1 cellular context compared by ENCODE assay signal in the genomic region with DNA sequence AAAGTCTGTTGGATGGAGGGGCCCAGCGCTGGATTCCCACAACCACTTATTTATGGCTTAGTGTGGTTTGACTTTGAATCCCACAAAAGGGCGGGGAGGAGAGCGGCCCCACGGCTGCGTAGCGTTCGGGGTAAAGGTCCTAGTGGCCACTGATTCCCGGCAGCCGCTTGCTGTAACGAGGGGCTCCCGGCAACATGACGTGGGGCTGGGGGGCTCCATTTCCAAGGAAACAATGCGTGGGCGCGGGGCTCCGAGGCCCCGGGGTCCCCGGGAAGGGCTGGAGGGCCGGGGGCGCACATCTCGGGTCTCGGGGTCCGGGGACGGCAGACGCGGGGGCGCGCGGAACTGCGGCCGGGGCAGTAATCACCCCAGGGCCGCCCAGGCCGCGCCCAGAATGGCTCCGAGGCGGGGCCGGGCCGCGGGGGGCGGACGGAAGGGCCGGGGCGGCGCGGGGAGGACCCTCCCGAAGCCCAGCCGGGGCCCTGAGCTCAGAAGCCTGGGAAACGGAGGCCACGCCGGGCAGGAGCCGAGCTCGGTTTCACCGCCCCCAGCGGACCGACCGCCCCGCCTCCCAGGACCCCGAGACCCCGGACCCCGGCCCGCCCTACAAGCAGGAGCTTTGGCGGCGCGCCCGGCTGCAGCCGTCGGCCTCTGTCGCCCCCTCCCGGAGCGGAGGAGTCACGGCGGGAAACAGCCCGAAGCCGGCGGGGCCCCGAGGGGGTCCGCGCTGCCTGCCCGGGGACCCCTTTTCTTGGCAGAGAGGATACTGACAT.
A peak's percentile ranks its signal among the peaks of the same experiment; 100 is the strongest.
TF ChIP-seq lines count a peak whose summit lies in the region.

No MANE protein-coding gene starts in this region.

TF ChIP-seq in WTC11, 78 proteins besides CTCF, POLR2A, EP300 and RAD21 (continued from another document):
- TF ChIP-seq, protein P1, sequence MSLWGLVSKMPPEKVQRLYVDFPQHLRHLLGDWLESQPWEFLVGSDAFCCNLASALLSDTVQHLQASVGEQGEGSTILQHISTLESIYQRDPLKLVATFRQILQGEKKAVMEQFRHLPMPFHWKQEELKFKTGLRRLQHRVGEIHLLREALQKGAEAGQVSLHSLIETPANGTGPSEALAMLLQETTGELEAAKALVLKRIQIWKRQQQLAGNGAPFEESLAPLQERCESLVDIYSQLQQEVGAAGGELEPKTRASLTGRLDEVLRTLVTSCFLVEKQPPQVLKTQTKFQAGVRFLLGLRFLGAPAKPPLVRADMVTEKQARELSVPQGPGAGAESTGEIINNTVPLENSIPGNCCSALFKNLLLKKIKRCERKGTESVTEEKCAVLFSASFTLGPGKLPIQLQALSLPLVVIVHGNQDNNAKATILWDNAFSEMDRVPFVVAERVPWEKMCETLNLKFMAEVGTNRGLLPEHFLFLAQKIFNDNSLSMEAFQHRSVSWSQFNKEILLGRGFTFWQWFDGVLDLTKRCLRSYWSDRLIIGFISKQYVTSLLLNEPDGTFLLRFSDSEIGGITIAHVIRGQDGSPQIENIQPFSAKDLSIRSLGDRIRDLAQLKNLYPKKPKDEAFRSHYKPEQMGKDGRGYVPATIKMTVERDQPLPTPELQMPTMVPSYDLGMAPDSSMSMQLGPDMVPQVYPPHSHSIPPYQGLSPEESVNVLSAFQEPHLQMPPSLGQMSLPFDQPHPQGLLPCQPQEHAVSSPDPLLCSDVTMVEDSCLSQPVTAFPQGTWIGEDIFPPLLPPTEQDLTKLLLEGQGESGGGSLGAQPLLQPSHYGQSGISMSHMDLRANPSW (CRISPR knock-in tag; conservative IDR thresholded peaks at IDR 0.05; ENCODE audit: low read depth) = no peak
- TF ChIP-seq NFE2L1 (CRISPR knock-in tag; IDR thresholded peaks at IDR 0.05) = no peak
- no peak for TF ChIP-seq EMX1 (CRISPR knock-in tag; IDR thresholded peaks at IDR 0.05)
- TF ChIP-seq, protein P2, sequence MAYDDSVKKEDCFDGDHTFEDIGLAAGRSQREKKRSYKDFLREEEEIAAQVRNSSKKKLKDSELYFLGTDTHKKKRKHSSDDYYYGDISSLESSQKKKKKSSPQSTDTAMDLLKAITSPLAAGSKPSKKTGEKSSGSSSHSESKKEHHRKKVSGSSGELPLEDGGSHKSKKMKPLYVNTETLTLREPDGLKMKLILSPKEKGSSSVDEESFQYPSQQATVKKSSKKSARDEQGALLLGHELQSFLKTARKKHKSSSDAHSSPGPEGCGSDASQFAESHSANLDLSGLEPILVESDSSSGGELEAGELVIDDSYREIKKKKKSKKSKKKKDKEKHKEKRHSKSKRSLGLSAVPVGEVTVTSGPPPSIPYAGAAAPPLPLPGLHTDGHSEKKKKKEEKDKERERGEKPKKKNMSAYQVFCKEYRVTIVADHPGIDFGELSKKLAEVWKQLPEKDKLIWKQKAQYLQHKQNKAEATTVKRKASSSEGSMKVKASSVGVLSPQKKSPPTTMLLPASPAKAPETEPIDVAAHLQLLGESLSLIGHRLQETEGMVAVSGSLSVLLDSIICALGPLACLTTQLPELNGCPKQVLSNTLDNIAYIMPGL (CRISPR knock-in tag; IDR thresholded peaks at IDR 0.05) = peak; percentile 95; the same call in 1 of the 2 replicates
- 0 out of 2 replicates have a peak, but pooled peaks have one; percentile 38 for TF ChIP-seq KAT7 (CRISPR knock-in tag; IDR thresholded peaks at IDR 0.05; ENCODE audit: borderline replicate concordance)
- no peak for TF ChIP-seq NR3C1 (CRISPR knock-in tag; conservative IDR thresholded peaks at IDR 0.05; ENCODE audit: low read depth)
- no peak for TF ChIP-seq GRHL2 (CRISPR knock-in tag; IDR thresholded peaks at IDR 0.05; ENCODE audit: insufficient replicate concordance, severe bottlenecking)
- TF ChIP-seq AR (CRISPR knock-in tag; IDR thresholded peaks at IDR 0.05) = no peak
- 0 out of 2 replicates have a peak, but pooled peaks have one; percentile 56 for TF ChIP-seq CBFB (CRISPR knock-in tag; IDR thresholded peaks at IDR 0.05; ENCODE audit: low read depth)
- no peak for TF ChIP-seq ZNF423 (CRISPR knock-in tag; IDR thresholded peaks at IDR 0.05)
- TF ChIP-seq MLX (CRISPR knock-in tag; IDR thresholded peaks at IDR 0.05) = no peak
- TF ChIP-seq MXD4 (CRISPR knock-in tag; IDR thresholded peaks at IDR 0.05; ENCODE audit: borderline replicate concordance) = no peak
- TF ChIP-seq NR1H2 (CRISPR knock-in tag; IDR thresholded peaks at IDR 0.05) = no peak
- TF ChIP-seq ZNF281 (CRISPR knock-in tag; IDR thresholded peaks at IDR 0.05) = no peak
- 0 out of 2 replicates have a peak, but pooled peaks have one; percentile 37 for TF ChIP-seq FOXP1 (CRISPR knock-in tag; IDR thresholded peaks at IDR 0.05; ENCODE audit: borderline replicate concordance)
- no peak for TF ChIP-seq CDX4 (CRISPR knock-in tag; IDR thresholded peaks at IDR 0.05; ENCODE audit: borderline replicate concordance)
- TF ChIP-seq CREM (CRISPR knock-in tag; IDR thresholded peaks at IDR 0.05) = no peak
- TF ChIP-seq NFYB (CRISPR knock-in tag; conservative IDR thresholded peaks at IDR 0.05; ENCODE audit: low read depth) = no peak
- TF ChIP-seq, protein P3, sequence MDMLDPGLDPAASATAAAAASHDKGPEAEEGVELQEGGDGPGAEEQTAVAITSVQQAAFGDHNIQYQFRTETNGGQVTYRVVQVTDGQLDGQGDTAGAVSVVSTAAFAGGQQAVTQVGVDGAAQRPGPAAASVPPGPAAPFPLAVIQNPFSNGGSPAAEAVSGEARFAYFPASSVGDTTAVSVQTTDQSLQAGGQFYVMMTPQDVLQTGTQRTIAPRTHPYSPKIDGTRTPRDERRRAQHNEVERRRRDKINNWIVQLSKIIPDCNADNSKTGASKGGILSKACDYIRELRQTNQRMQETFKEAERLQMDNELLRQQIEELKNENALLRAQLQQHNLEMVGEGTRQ (CRISPR knock-in tag; IDR thresholded peaks at IDR 0.05) = no peak
- TF ChIP-seq ZNF138 (CRISPR knock-in tag; conservative IDR thresholded peaks at IDR 0.05) = 0 out of 2 replicates have a peak, but pooled peaks have one; percentile 16
- TF ChIP-seq ZNF416 (CRISPR knock-in tag; IDR thresholded peaks at IDR 0.05) = no peak
- TF ChIP-seq ZNF425 (CRISPR knock-in tag; conservative IDR thresholded peaks at IDR 0.05) = no peak
- TF ChIP-seq, protein P4, sequence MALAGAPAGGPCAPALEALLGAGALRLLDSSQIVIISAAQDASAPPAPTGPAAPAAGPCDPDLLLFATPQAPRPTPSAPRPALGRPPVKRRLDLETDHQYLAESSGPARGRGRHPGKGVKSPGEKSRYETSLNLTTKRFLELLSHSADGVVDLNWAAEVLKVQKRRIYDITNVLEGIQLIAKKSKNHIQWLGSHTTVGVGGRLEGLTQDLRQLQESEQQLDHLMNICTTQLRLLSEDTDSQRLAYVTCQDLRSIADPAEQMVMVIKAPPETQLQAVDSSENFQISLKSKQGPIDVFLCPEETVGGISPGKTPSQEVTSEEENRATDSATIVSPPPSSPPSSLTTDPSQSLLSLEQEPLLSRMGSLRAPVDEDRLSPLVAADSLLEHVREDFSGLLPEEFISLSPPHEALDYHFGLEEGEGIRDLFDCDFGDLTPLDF (CRISPR knock-in tag; IDR thresholded peaks at IDR 0.05) = no peak
- TF ChIP-seq CREB1 (CRISPR knock-in tag; IDR thresholded peaks at IDR 0.05) = no peak
- no peak for TF ChIP-seq SMAD3 (CRISPR knock-in tag; IDR thresholded peaks at IDR 0.05; ENCODE audit: borderline replicate concordance)
- TF ChIP-seq FOXK1 (CRISPR knock-in tag; IDR thresholded peaks at IDR 0.05) = no peak
- no peak for TF ChIP-seq NFATC4 (CRISPR knock-in tag; IDR thresholded peaks at IDR 0.05)
- TF ChIP-seq, protein P5, sequence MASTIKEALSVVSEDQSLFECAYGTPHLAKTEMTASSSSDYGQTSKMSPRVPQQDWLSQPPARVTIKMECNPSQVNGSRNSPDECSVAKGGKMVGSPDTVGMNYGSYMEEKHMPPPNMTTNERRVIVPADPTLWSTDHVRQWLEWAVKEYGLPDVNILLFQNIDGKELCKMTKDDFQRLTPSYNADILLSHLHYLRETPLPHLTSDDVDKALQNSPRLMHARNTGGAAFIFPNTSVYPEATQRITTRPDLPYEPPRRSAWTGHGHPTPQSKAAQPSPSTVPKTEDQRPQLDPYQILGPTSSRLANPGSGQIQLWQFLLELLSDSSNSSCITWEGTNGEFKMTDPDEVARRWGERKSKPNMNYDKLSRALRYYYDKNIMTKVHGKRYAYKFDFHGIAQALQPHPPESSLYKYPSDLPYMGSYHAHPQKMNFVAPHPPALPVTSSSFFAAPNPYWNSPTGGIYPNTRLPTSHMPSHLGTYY (CRISPR knock-in tag; IDR thresholded peaks at IDR 0.05) = no peak
- no peak for TF ChIP-seq IRF2 (CRISPR knock-in tag; IDR thresholded peaks at IDR 0.05; ENCODE audit: borderline replicate concordance, low read depth)
- no peak for TF ChIP-seq NR2C2 (CRISPR knock-in tag; IDR thresholded peaks at IDR 0.05)
- no peak for TF ChIP-seq ELF4 (CRISPR knock-in tag; IDR thresholded peaks at IDR 0.05; ENCODE audit: low read depth)
- TF ChIP-seq JUN (CRISPR knock-in tag; IDR thresholded peaks at IDR 0.05) = no peak
- TF ChIP-seq ESRRA (CRISPR knock-in tag; IDR thresholded peaks at IDR 0.05; ENCODE audit: borderline replicate concordance) = no peak
- TF ChIP-seq PRRX2 (CRISPR knock-in tag; IDR thresholded peaks at IDR 0.05) = no peak
- no peak for TF ChIP-seq RELA (CRISPR knock-in tag; IDR thresholded peaks at IDR 0.05; ENCODE audit: borderline replicate concordance)
- TF ChIP-seq SOX15 (CRISPR knock-in tag; IDR thresholded peaks at IDR 0.05) = no peak
